ENCODE assay signal across 2 cellular contexts in genomic region chr11:68550485-68550817, GRCh38.
TF ChIP-seq lines count a peak whose summit lies in the region.

No MANE protein-coding gene starts in this region.

TF ChIP-seq in HepG2, 621 proteins besides CTCF, POLR2A, EP300 and RAD21 (continued from another document):
- no peak for TF ChIP-seq HNF4G (IDR thresholded peaks at IDR 0.05; ENCODE audit: borderline replicate concordance, low read depth, low read length)
- no peak for TF ChIP-seq HNF4G (CRISPR knock-in tag; IDR thresholded peaks at IDR 0.05; ENCODE audit: borderline replicate concordance, low read depth)
- no peak for TF ChIP-seq ZNF234 (CRISPR knock-in tag; conservative IDR thresholded peaks at IDR 0.05)
- peak; percentile 31 for TF ChIP-seq RBM22 (optimal IDR thresholded peaks at IDR 0.05; ENCODE audit: low read length)
- no peak for TF ChIP-seq MNT (IDR thresholded peaks at IDR 0.05)
- no peak for TF ChIP-seq ZNF761 (CRISPR knock-in tag; conservative IDR thresholded peaks at IDR 0.05)
- TF ChIP-seq PBX3 (CRISPR knock-in tag; IDR thresholded peaks at IDR 0.05; ENCODE audit: borderline replicate concordance), result no peak

TF ChIP-seq in SK-N-SH, 30 proteins besides CTCF, POLR2A, EP300 and RAD21 (continued from another document):
- TF ChIP-seq REST (IDR thresholded peaks at IDR 0.05; ENCODE audit: low read depth, low read length) (no peak), FOSL2 (IDR thresholded peaks at IDR 0.05; ENCODE audit: borderline replicate concordance, low read depth) (no peak), USF2 (IDR thresholded peaks at IDR 0.05; ENCODE audit: borderline replicate concordance, low read depth, low read length) (no peak), EZH2phosphoT487 (IDR thresholded peaks at IDR 0.05; ENCODE audit: borderline replicate concordance, low read depth) (no peak), CHD2 (IDR thresholded peaks at IDR 0.05; ENCODE audit: low read length, partially characterized antibody) (no peak), ELF1 (IDR thresholded peaks at IDR 0.05) (no peak), IRF3 (IDR thresholded peaks at IDR 0.05; ENCODE audit: low read depth, low read length) (no peak), PBX3 (IDR thresholded peaks at IDR 0.05) (no peak), SIN3A (IDR thresholded peaks at IDR 0.05; ENCODE audit: borderline replicate concordance, low read depth, low read length) (no peak), GATA2 (CRISPR knock-in tag; IDR thresholded peaks at IDR 0.05) (no peak), RCOR1 (IDR thresholded peaks at IDR 0.05; ENCODE audit: low read length) (no peak), ZBTB33 (IDR thresholded peaks at IDR 0.05; ENCODE audit: borderline replicate concordance, low read depth) (no peak), YY1 (IDR thresholded peaks at IDR 0.05; ENCODE audit: low read depth) (no peak)
